In genomic region chr16:89308391-89309333, GRCh38 we compare ENCODE assay signal across 8 cellular contexts.
A peak's percentile ranks its signal among the peaks of the same experiment; 100 is the strongest.
DNase-seq lines count a peak whose midpoint lies in the region; ATAC-seq, FAIRE-seq and TF ChIP-seq lines count a peak whose summit lies in the region.

No MANE protein-coding gene starts in this region.

- peaks cover 20% of the 10 kb centered on the region for H3K36me3 Mint-ChIP-seq in central memory CD8-positive, alpha-beta T cell (ENCODE audit: insufficient read depth)
- H3K36me3 Mint-ChIP-seq in neural progenitor cell, result peaks cover 40% of the 10 kb centered on the region

- TF ChIP-seq CTCF in D721Med (IDR thresholded peaks at IDR 0.05; ENCODE audit: insufficient read depth, missing control alignments) (peak; percentile 3), Peyer's patch (IDR thresholded peaks at IDR 0.05) (peak in 4 of 6 experiments; percentile 31 to 42 (median 34)), neural progenitor cell (IDR thresholded peaks at IDR 0.05) (peak; percentile 70)

- peaks cover 51% of the 10 kb centered on the region for H3K4me1 Mint-ChIP-seq in central memory CD8-positive, alpha-beta T cell
- no peaks in the 10 kb centered on the region for H3K4me1 Mint-ChIP-seq in neural progenitor cell

- peak overlapping the region; percentile 80 for H3K27ac Mint-ChIP-seq in central memory CD8-positive, alpha-beta T cell (ENCODE audit: low read depth)
- H3K27ac Mint-ChIP-seq in neural progenitor cell, result no peak overlapping the region

- no peaks in the 10 kb centered on the region for H3K9me3 ChIP-seq in Peyer's patch
- H3K9me3 ChIP-seq in neural progenitor cell (ENCODE audit: low read depth), result no peaks in the 10 kb centered on the region

- H3K27ac ChIP-seq in Peyer's patch, result no peak overlapping the region
- H3K27ac ChIP-seq in neural progenitor cell, result no peak overlapping the region

- H3K36me3 ChIP-seq in Peyer's patch (peaks cover 0 to 37% (median 0%) of the 10 kb centered on the region in 3 donors), neural progenitor cell (no peaks in the 10 kb centered on the region)

- FAIRE-seq in D721Med (lab: Jason Lieb, UNC), result no peak

- H3K4me1 ChIP-seq in Peyer's patch, result peaks cover 0 to 28% (median 5%) of the 10 kb centered on the region in 4 donors
- H3K4me1 ChIP-seq in neural progenitor cell, result no peaks in the 10 kb centered on the region

- no peak overlapping the region for H3K9ac ChIP-seq in neural progenitor cell

- in situ Hi-C loops in G401 (cut with HindIII; ENCODE audit: low sequenced_read_pairs), result no loop called here

- H3K4me3 ChIP-seq in Peyer's patch (no peak overlapping the region), neural progenitor cell (no peak overlapping the region)

- no peak for DNase-seq in D721Med (ENCODE audit: insufficient read length, low spot score)
- no peak for DNase-seq in Peyer's patch
- peak in 1 of 2 donors; percentile 40 for DNase-seq in central memory CD8-positive, alpha-beta T cell (ENCODE audit: low spot score in 2 of 2)
- DNase-seq in neural progenitor cell (ENCODE audit: low spot score), result peak; percentile 56
- DNase-seq in G401 (ENCODE audit: low spot score), result no peak
- DNase-seq in activated CD4-positive, CD25-positive, alpha-beta regulatory T cell (lab: John Stamatoyannopoulos, UW), result no peak

- H3K27me3 ChIP-seq in Peyer's patch (no peaks in the 10 kb centered on the region), neural progenitor cell (no peaks in the 10 kb centered on the region)

- no peaks in the 10 kb centered on the region for H3K27me3 Mint-ChIP-seq in central memory CD8-positive, alpha-beta T cell
- H3K27me3 Mint-ChIP-seq in neural progenitor cell (ENCODE audit: insufficient read depth, low read depth), result no peaks in the 10 kb centered on the region

- ATAC-seq in central memory CD8-positive, alpha-beta T cell (replicated peaks; ENCODE audit: extremely low read depth, poor library complexity, severe bottlenecking), result peak; percentile 81
- no peak for ATAC-seq in GM19324 (IDR thresholded peaks at IDR 0.05; ENCODE audit: low FRiP score, unreplicated experiment)
- no peak for ATAC-seq in GM21381 (IDR thresholded peaks at IDR 0.05; ENCODE audit: unreplicated experiment)

- H4K20me1 ChIP-seq in neural progenitor cell (ENCODE audit: low read depth), result peaks cover 81% of the 10 kb centered on the region

- no peak for TF ChIP-seq POLR2A in Peyer's patch (IDR thresholded peaks at IDR 0.05)

- peak overlapping the region; percentile 27 for H3K4me3 Mint-ChIP-seq in central memory CD8-positive, alpha-beta T cell
- H3K4me3 Mint-ChIP-seq in neural progenitor cell, result no peak overlapping the region

- no peak overlapping the region for H2AFZ ChIP-seq in neural progenitor cell (replicated peaks)

- peaks cover 79% of the 10 kb centered on the region for H3K79me2 ChIP-seq in neural progenitor cell (ENCODE audit: low read depth)

- no peaks in the 10 kb centered on the region for H3F3A ChIP-seq in neural progenitor cell (ENCODE audit: low read depth)

- H3K9me3 Mint-ChIP-seq in central memory CD8-positive, alpha-beta T cell, result no peaks in the 10 kb centered on the region
- peaks cover 2% of the 10 kb centered on the region for H3K9me3 Mint-ChIP-seq in neural progenitor cell

- no peak overlapping the region for H3K4me2 ChIP-seq in neural progenitor cell

Comparison
In these comparisons a context has a peak if more than half of its experiments do, and no peak if none do; other contexts are left out.
1. CTCF ChIP-seq: peak in every context shown above with its lines; median percentile 70 in neural progenitor cell; 34 in Peyer's patch; 3 in D721Med.